ENCODE assay signal across 10 cellular contexts in genomic region chr11:27699926-27700350, GRCh38. TPM values are rescaled to one million over a fixed set of nuclear protein-coding genes. Genes with fewer than 3 reads are reported as not detected.
A peak's percentile ranks its signal among the peaks of the same experiment; 100 is the strongest.
DNase-seq lines count a peak whose midpoint lies in the region; ATAC-seq and TF ChIP-seq lines count a peak whose summit lies in the region.
"Had no signal": no experiment of that assay in that cellular context is flagged by ENCODE, and none has a peak within 500 bp of the region (broad histone marks: within the 10 kb centered on the region; RNA-seq: fewer than 3 reads in every experiment).

No MANE protein-coding gene starts in this region.

- H3K9ac ChIP-seq in iPS-15b (ENCODE audit: low read depth, low read length), result no peak overlapping the region

- no peaks in the 10 kb centered on the region for H3K36me3 Mint-ChIP-seq in activated naive CD4-positive, alpha-beta T cell treated with anti-CD3 and anti-CD28 coated beads, Interleukin-2, amount 50 U/mL, for 72 hours

- peak; percentile 8 for DNase-seq in WERI-Rb-1
- DNase-seq in cortex of kidney (lab: John Stamatoyannopoulos, UW), result no peak
- DNase-seq in activated naive CD4-positive, alpha-beta T cell treated with anti-CD3 and anti-CD28 coated beads, Interleukin-2, amount 50 U/mL, for 72 hours (ENCODE audit: low spot score in 2 of 2), result no peak
- no peak for DNase-seq in NOMO-1 (lab: John Stamatoyannopoulos, UW; ENCODE audit: unreplicated experiment in 2 of 2)
- DNase-seq: RPMI8226 had no signal

- H3K36me3 ChIP-seq in WERI-Rb-1 (no peaks in the 10 kb centered on the region), iPS-15b (ENCODE audit: control insufficient read depth, insufficient read depth, low read length) (no peaks in the 10 kb centered on the region)

- peaks cover 30% of the 10 kb centered on the region for H3K27me3 ChIP-seq in WERI-Rb-1 (ENCODE audit: insufficient read depth, low read depth, severe bottlenecking)
- peaks cover 38% of the 10 kb centered on the region for H3K27me3 ChIP-seq in iPS-15b (ENCODE audit: control insufficient read depth, insufficient read depth, low read length)

- ATAC-seq in GM19452 (IDR thresholded peaks at IDR 0.05; ENCODE audit: unreplicated experiment) (peak; percentile 9), GM21723 (IDR thresholded peaks at IDR 0.05; ENCODE audit: unreplicated experiment) (no peak)
- ATAC-seq in activated naive CD4-positive, alpha-beta T cell treated with anti-CD3 and anti-CD28 coated beads, Interleukin-2, amount 50 U/mL, for 72 hours, result no peak

- H3K27ac Mint-ChIP-seq in activated naive CD4-positive, alpha-beta T cell treated with anti-CD3 and anti-CD28 coated beads, Interleukin-2, amount 50 U/mL, for 72 hours, result no peak overlapping the region

- peak overlapping the region; percentile 60 for H3K4me3 ChIP-seq in WERI-Rb-1 (ENCODE audit: low read depth, low read length)
- H3K4me3 ChIP-seq in iPS-15b (ENCODE audit: low read depth, low read length), result peak overlapping the region; percentile 89
- peak overlapping the region; percentile 29 to 58 (median 39) for H3K4me3 ChIP-seq in skin epidermis

- H3K4me1 ChIP-seq in iPS-15b (ENCODE audit: control insufficient read depth, insufficient read depth, low read length), result peaks cover 31% of the 10 kb centered on the region

- no peaks in the 10 kb centered on the region for H3K9me3 Mint-ChIP-seq in activated naive CD4-positive, alpha-beta T cell treated with anti-CD3 and anti-CD28 coated beads, Interleukin-2, amount 50 U/mL, for 72 hours

- no peak for TF ChIP-seq CTCF in WERI-Rb-1 (IDR thresholded peaks at IDR 0.05; ENCODE audit: low read depth, low read length)

- H3K9me3 ChIP-seq in WERI-Rb-1 (ENCODE audit: severe bottlenecking), result no peaks in the 10 kb centered on the region
- no peaks in the 10 kb centered on the region for H3K9me3 ChIP-seq in iPS-15b (ENCODE audit: control insufficient read depth, insufficient read depth, low read length)

- H3K27ac ChIP-seq in WERI-Rb-1 (no peak overlapping the region), skin epidermis (no peak overlapping the region)
- H3K27ac ChIP-seq: epithelial cell of prostate had no signal

RNA-seq across cellular contexts. Expression of gene BDNF, which starts 0.3 kb away (rescaled TPM):
- not detected for total RNA-seq in activated naive CD4-positive, alpha-beta T cell treated with anti-CD3 and anti-CD28 coated beads, Interleukin-2, amount 50 U/mL, for 72 hours

Comparison
In these comparisons a context has a peak if more than half of its experiments do, and no peak if none do; other contexts are left out.
1. H3K4me3 ChIP-seq: peak in every context shown above with its lines; median percentile 89 in iPS-15b; 60 in WERI-Rb-1; 39 in skin epidermis.